In genomic region chr20:47727170-47727880, GRCh38 we compare ENCODE assay signal across 9 cellular contexts. TPM values are rescaled to one million over a fixed set of nuclear protein-coding genes. Genes with fewer than 3 reads are reported as not detected.
DNase-seq lines count a peak whose midpoint lies in the region; ATAC-seq lines count a peak whose summit lies in the region.
"Had no signal": no experiment of that assay in that cellular context is flagged by ENCODE, and none has a peak within 500 bp of the region (broad histone marks: within the 10 kb centered on the region; RNA-seq: fewer than 3 reads in every experiment).

No MANE protein-coding gene starts in this region.

- no peak overlapping the region for H3K18ac ChIP-seq in mesendoderm (ENCODE audit: low read length)

- intact Hi-C loops in cardiac septum (cut with DNase I), result loop anchor here (5.0 to 10.0 kb wide), 2 partner anchors 55 to 567 kb away; no protein-coding TSS in a partner anchor

- peaks cover 73% of the 10 kb centered on the region for H3K4me1 Mint-ChIP-seq in activated CD8-positive, alpha-beta T cell treated with anti-CD3 and anti-CD28 coated beads, Interleukin-2, amount 10 ng/mL, durations not matched to agents 7 days and 5 days (ENCODE audit: low read depth)

- no peaks in the 10 kb centered on the region for H3K36me3 ChIP-seq in KOPT-K1 (ENCODE audit: insufficient read depth, low read length)
- no peaks in the 10 kb centered on the region for H3K36me3 ChIP-seq in mesendoderm (ENCODE audit: control insufficient read depth, insufficient read depth, low read length)

- H3K27me3 ChIP-seq in mesendoderm (ENCODE audit: insufficient read depth, low read length, poor library complexity), result no peaks in the 10 kb centered on the region

- peak overlapping the region; percentile 99 for H3K27ac Mint-ChIP-seq in activated CD8-positive, alpha-beta T cell treated with anti-CD3 and anti-CD28 coated beads, Interleukin-2, amount 10 ng/mL, durations not matched to agents 7 days and 5 days

- H3K79me2 ChIP-seq in mesendoderm (ENCODE audit: control insufficient read depth, insufficient read depth, low read length), result no peaks in the 10 kb centered on the region

- WGBS in mesendoderm (ENCODE audit: extremely low coverage, insufficient coverage, low lambda C conversion rate), result no CpG with 5 or more reads among the region's 18 CpGs

- H2BK15ac ChIP-seq in mesendoderm (replicated peaks; ENCODE audit: low read depth), result no peak overlapping the region

- H4K8ac ChIP-seq in mesendoderm (ENCODE audit: low read depth, low read length), result no peak overlapping the region

- H3K79me1 ChIP-seq in mesendoderm (ENCODE audit: low read length), result no peaks in the 10 kb centered on the region

- H2AK5ac ChIP-seq in mesendoderm (ENCODE audit: low read length), result no peak overlapping the region

- no peak overlapping the region for H3K9ac ChIP-seq in mesendoderm (ENCODE audit: low read length)

- POLR2A ChIA-PET in activated CD8-positive, alpha-beta T cell treated with anti-CD3 and anti-CD28 coated beads, Interleukin-2, amount 10 ng/mL, durations not matched to agents 7 days and 5 days (lab: Charles Lee), result interaction anchor here (0.7 kb wide), 1 partner anchor 28 kb away, joined by 4 read pairs; no protein-coding TSS in a partner anchor

- peak; percentile 95 for DNase-seq in activated CD8-positive, alpha-beta T cell treated with anti-CD3 and anti-CD28 coated beads, Interleukin-2, amount 10 ng/mL, durations not matched to agents 7 days and 5 days
- DNase-seq in cardiac septum (ENCODE audit: low spot score) (peak; percentile 94), dedifferentiated amniotic fluid mesenchymal stem cell (ENCODE audit: extremely low spot score) (no peak), mesendoderm (no peak), DMS53 treated with DMSO at 0.1 percent for 48 hours (lab: John Stamatoyannopoulos, UW; ENCODE audit: unreplicated experiment) (no peak)
- peak; percentile 29 to 70 (median 34) for DNase-seq in stimulated activated CD4-positive, alpha-beta T cell treated with anti-CD3 and anti-CD28 coated beads, TNF-alpha, amount 100 ng/mL, for 24 hours (ENCODE audit: low read depth in 3 of 3)

- ATAC-seq in GM19395 (IDR thresholded peaks at IDR 0.05; ENCODE audit: unreplicated experiment), result peak; percentile 86
- ATAC-seq in activated CD8-positive, alpha-beta T cell treated with anti-CD3 and anti-CD28 coated beads, Interleukin-2, amount 10 ng/mL, durations not matched to agents 7 days and 5 days, result peak; percentile 97
- ATAC-seq: Panc1 had no signal

- no peaks in the 10 kb centered on the region for H3K27me3 Mint-ChIP-seq in activated CD8-positive, alpha-beta T cell treated with anti-CD3 and anti-CD28 coated beads, Interleukin-2, amount 10 ng/mL, durations not matched to agents 7 days and 5 days (ENCODE audit: low read depth)

- H3K36me3 Mint-ChIP-seq in activated CD8-positive, alpha-beta T cell treated with anti-CD3 and anti-CD28 coated beads, Interleukin-2, amount 10 ng/mL, durations not matched to agents 7 days and 5 days (ENCODE audit: low read depth), result peaks cover 7% of the 10 kb centered on the region

- H3K9me3 Mint-ChIP-seq in activated CD8-positive, alpha-beta T cell treated with anti-CD3 and anti-CD28 coated beads, Interleukin-2, amount 10 ng/mL, durations not matched to agents 7 days and 5 days (ENCODE audit: insufficient read depth), result no peaks in the 10 kb centered on the region

- CTCF ChIA-PET in activated CD8-positive, alpha-beta T cell treated with anti-CD3 and anti-CD28 coated beads, Interleukin-2, amount 10 ng/mL, durations not matched to agents 7 days and 5 days (lab: Charles Lee), result interaction anchor here (1.2 to 2.2 kb wide), 2 partner anchors 59 to 893 kb away, joined by 3 to 19 read pairs; no protein-coding TSS in a partner anchor

- H3K4me1 ChIP-seq in mesendoderm (ENCODE audit: control insufficient read depth, low read depth, low read length), result no peaks in the 10 kb centered on the region

- H3K4me3 Mint-ChIP-seq in activated CD8-positive, alpha-beta T cell treated with anti-CD3 and anti-CD28 coated beads, Interleukin-2, amount 10 ng/mL, durations not matched to agents 7 days and 5 days, result peak overlapping the region; percentile 78

- no peak overlapping the region for H4K5ac ChIP-seq in mesendoderm (ENCODE audit: low read length)

- H3K27ac ChIP-seq in KOPT-K1 (ENCODE audit: low read depth, low read length, poor library complexity, severe bottlenecking), result peak overlapping the region; percentile 52
- no peak overlapping the region for H3K27ac ChIP-seq in mesendoderm (ENCODE audit: low read depth, low read length)

- no peak overlapping the region for H3K23ac ChIP-seq in mesendoderm (ENCODE audit: low read length)

- H3K4me2 ChIP-seq in mesendoderm (ENCODE audit: low read length), result no peak overlapping the region

- H2BK120ac ChIP-seq in mesendoderm (ENCODE audit: low read depth, low read length), result no peak overlapping the region

- no peak overlapping the region for H3K4me3 ChIP-seq in mesendoderm (ENCODE audit: low read length)

- H3K56ac ChIP-seq in mesendoderm (ENCODE audit: low read length), result no peak overlapping the region

- H2BK5ac ChIP-seq in mesendoderm (ENCODE audit: low read length), result no peak overlapping the region

- H3K4ac ChIP-seq in mesendoderm (ENCODE audit: low read depth, low read length), result no peak overlapping the region

- H3K9me3 ChIP-seq in KOPT-K1 (ENCODE audit: insufficient read depth, low read length, poor library complexity, severe bottlenecking), result no peaks in the 10 kb centered on the region

RNA-seq across cellular contexts. Expression of gene SULF2, which starts 58.0 kb away (rescaled TPM):
- under 1 TPM; 0.58 to 0.70 TPM for total RNA-seq in activated CD8-positive, alpha-beta T cell treated with anti-CD3 and anti-CD28 coated beads, Interleukin-2, amount 10 ng/mL, durations not matched to agents 7 days and 5 days
- 39.7 TPM for total RNA-seq in cardiac septum
- 42.8 TPM for polyA plus RNA-seq in mesendoderm (2013, experiment 1 of 2)
- 40.6 TPM for polyA plus RNA-seq in mesendoderm (2013, experiment 2 of 2)

Comparison
In these comparisons a context has a peak if more than half of its experiments do, and no peak if none do; other contexts are left out.
1. DNase-seq: peak in activated CD8-positive, alpha-beta T cell treated with anti-CD3 and anti-CD28 coated beads, Interleukin-2, amount 10 ng/mL, durations not matched to agents 7 days and 5 days (single experiment), cardiac septum (single experiment) and stimulated activated CD4-positive, alpha-beta T cell treated with anti-CD3 and anti-CD28 coated beads, TNF-alpha, amount 100 ng/mL, for 24 hours (3 of 3); none in dedifferentiated amniotic fluid mesenchymal stem cell (single experiment), mesendoderm (single experiment) and DMS53 treated with DMSO at 0.1 percent for 48 hours (single experiment).
2. RNA of gene SULF2, which starts 58.0 kb away (total RNA-seq): 39.7 TPM in cardiac septum (single experiment); 0.58 to 0.70 TPM in activated CD8-positive, alpha-beta T cell treated with anti-CD3 and anti-CD28 coated beads, Interleukin-2, amount 10 ng/mL, durations not matched to agents 7 days and 5 days; every median in the first group is over 10 times any median in the second.